ENCODE assay signal across 8 cellular contexts in the genomic region with DNA sequence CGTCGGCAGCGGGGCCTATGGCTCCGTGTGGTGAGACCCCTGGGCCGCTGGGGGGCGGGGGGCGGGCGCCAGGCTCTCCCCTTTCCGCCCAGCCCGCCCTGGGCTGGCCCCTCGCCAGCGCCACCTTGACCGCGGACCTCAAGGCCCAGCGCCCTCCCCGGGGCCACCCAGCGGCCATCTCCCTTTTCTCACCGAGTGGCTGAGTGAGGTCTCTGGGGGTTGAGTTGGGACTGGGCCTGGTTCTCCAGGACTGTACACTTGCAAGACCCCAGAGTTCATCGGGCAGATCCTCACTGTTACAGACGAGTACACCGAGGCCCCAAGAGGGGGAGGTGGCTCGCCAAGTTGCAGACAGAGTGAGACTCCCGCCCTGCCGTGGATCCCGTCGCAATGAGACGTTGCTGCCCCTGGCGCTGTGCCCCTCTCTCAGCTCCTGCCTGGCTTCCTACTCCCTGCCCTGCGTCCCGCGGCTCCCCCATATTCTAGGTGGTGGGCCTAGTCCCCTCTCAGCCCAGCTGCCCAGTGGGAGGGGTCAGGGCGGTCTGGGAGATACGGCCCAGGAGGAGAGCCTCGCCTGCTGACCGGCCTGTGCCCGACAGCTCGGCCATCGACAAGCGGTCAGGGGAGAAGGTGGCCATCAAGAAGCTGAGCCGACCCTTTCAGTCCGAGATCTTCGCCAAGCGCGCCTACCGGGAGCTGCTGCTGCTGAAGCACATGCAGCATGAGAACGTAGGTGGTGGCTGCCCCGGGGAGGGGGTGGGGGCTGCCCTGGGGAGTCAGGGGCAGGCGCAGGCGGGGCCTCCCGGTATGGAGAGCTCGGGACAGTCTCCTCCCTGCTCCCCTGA. TPM values are rescaled to one million over a fixed set of nuclear protein-coding genes. Genes with fewer than 3 reads are reported as not detected.
DNase-seq lines count a peak whose midpoint lies in the region; ATAC-seq and TF ChIP-seq lines count a peak whose summit lies in the region.

No MANE protein-coding gene starts in this region.

- H3K9me3 Mint-ChIP-seq in activated CD8-positive, alpha-beta T cell treated with anti-CD3 and anti-CD28 coated beads for 36 hours = no peaks in the 10 kb centered on the region

- peak in 1 of 4 donors; percentile 30 for TF ChIP-seq POLR2A in upper lobe of left lung (IDR thresholded peaks at IDR 0.05)

- no peak for DNase-seq in LNCaP clone FGC (ENCODE audit: low read depth)
- DNase-seq in activated CD8-positive, alpha-beta T cell treated with anti-CD3 and anti-CD28 coated beads for 36 hours = peak; percentile 90
- DNase-seq in epithelial cell of proximal tubule (ENCODE audit: low read depth) = no peak
- DNase-seq in upper lobe of left lung = peak; percentile 83 to 95
- DNase-seq in H4 (ENCODE audit: low spot score) = no peak
- DNase-seq in Ammon's horn (ENCODE audit: low spot score) = no peak

- H3K27me3 ChIP-seq in neural cell (ENCODE audit: insufficient read depth, low read depth, low read length) (peaks cover 18% of the 10 kb centered on the region), upper lobe of left lung (no peaks in the 10 kb centered on the region)

- H3K9me3 ChIP-seq in neural cell (ENCODE audit: low read length) (no peaks in the 10 kb centered on the region), upper lobe of left lung (no peaks in the 10 kb centered on the region)

- TF ChIP-seq CTCF in LNCaP clone FGC (IDR thresholded peaks at IDR 0.05; ENCODE audit: control insufficient read depth, extremely low read depth, insufficient read depth) = no peak
- TF ChIP-seq CTCF in activated CD8-positive, alpha-beta T cell treated with anti-CD3 and anti-CD28 coated beads for 36 hours (IDR thresholded peaks at IDR 0.05) = no peak
- no peak for TF ChIP-seq CTCF in epithelial cell of proximal tubule (conservative IDR thresholded peaks at IDR 0.05; ENCODE audit: low read depth, low read length)
- no peak for TF ChIP-seq CTCF in neural cell (IDR thresholded peaks at IDR 0.05; ENCODE audit: poor library complexity, severe bottlenecking)
- TF ChIP-seq CTCF in upper lobe of left lung (IDR thresholded peaks at IDR 0.05) = peak in 3 of 6 experiments; percentile 17 to 38 (median 38)

- H3K9me2 ChIP-seq in neural cell (ENCODE audit: insufficient read depth, low read length) = no peaks in the 10 kb centered on the region

- H3K27ac Mint-ChIP-seq in activated CD8-positive, alpha-beta T cell treated with anti-CD3 and anti-CD28 coated beads for 36 hours = peak overlapping the region; percentile 96

- TF ChIP-seq RAD21 in neural cell (conservative IDR thresholded peaks at IDR 0.05) = no peak

- no peaks in the 10 kb centered on the region for H3K27me3 Mint-ChIP-seq in activated CD8-positive, alpha-beta T cell treated with anti-CD3 and anti-CD28 coated beads for 36 hours

- no peak overlapping the region for H3K4me2 ChIP-seq in neural cell (ENCODE audit: low read length)

- H3K4me3 Mint-ChIP-seq in activated CD8-positive, alpha-beta T cell treated with anti-CD3 and anti-CD28 coated beads for 36 hours = peak overlapping the region; percentile 88

- no peak overlapping the region for H2AFZ ChIP-seq in neural cell (ENCODE audit: low read depth, low read length)

- H4K20me1 ChIP-seq in neural cell (ENCODE audit: insufficient read depth) = no peaks in the 10 kb centered on the region

- intact Hi-C loops in activated CD8-positive, alpha-beta T cell treated with anti-CD3 and anti-CD28 coated beads for 36 hours (cut with micrococcal nuclease) = loop anchor here (2.0 kb wide), 1 partner anchor 66 kb away; the partner anchor contains the start of gene BRPF3

- CTCF ChIA-PET in activated CD8-positive, alpha-beta T cell treated with anti-CD3 and anti-CD28 coated beads for 36 hours (lab: Charles Lee) = interaction anchor here (0.8 to 5.1 kb wide), 13 partner anchors 9 to 171 kb away, joined by 3 to 37 read pairs (median 6); partner anchors contain the start of gene MAPK14

- TF ChIP-seq EP300 in neural cell (conservative IDR thresholded peaks at IDR 0.05; ENCODE audit: poor library complexity, severe bottlenecking) (no peak), upper lobe of left lung (IDR thresholded peaks at IDR 0.05) (no peak)

- no peaks in the 10 kb centered on the region for H3K36me3 ChIP-seq in neural cell (ENCODE audit: insufficient read depth, low read length)
- peaks cover 0 to 7% (median 6%) of the 10 kb centered on the region in 4 donors for H3K36me3 ChIP-seq in upper lobe of left lung

- WGBS in upper lobe of left lung, 2 donors = 16 to 20% methylated on average over 19 to 20 of the region's 51 CpGs

- ATAC-seq in GM19035 (IDR thresholded peaks at IDR 0.05; ENCODE audit: unreplicated experiment) = peak; percentile 25
- peak; percentile 79 for ATAC-seq in activated CD8-positive, alpha-beta T cell treated with anti-CD3 and anti-CD28 coated beads for 36 hours
- ATAC-seq in upper lobe of left lung (ENCODE audit: low FRiP score in 2 of 2) = peak; percentile 52 to 79

- no peak overlapping the region for H3K9ac ChIP-seq in neural cell (ENCODE audit: low read length)

- peaks cover 29% of the 10 kb centered on the region for H3K36me3 Mint-ChIP-seq in activated CD8-positive, alpha-beta T cell treated with anti-CD3 and anti-CD28 coated beads for 36 hours (ENCODE audit: low read depth)

- H3K27ac ChIP-seq in neural cell (ENCODE audit: low read length) (no peak overlapping the region), upper lobe of left lung (peak overlapping the region; percentile 85 to 96 (median 86))

- peaks cover 58% of the 10 kb centered on the region for H3K4me1 Mint-ChIP-seq in activated CD8-positive, alpha-beta T cell treated with anti-CD3 and anti-CD28 coated beads for 36 hours (ENCODE audit: low read depth)

- peak overlapping the region; percentile 46 for H3K4me3 ChIP-seq in LNCaP clone FGC (ENCODE audit: low read depth, low read length)
- H3K4me3 ChIP-seq in epithelial cell of proximal tubule (ENCODE audit: low read depth, low read length) = peak overlapping the region; percentile 68
- peak overlapping the region; percentile 42 for H3K4me3 ChIP-seq in neural cell (ENCODE audit: low read length)
- H3K4me3 ChIP-seq in upper lobe of left lung = peak overlapping the region; percentile 3 to 61 (median 55)

- no peaks in the 10 kb centered on the region for H3F3A ChIP-seq in neural cell (ENCODE audit: insufficient read depth, low read length, poor library complexity, severe bottlenecking)

- H3K4me1 ChIP-seq in upper lobe of left lung = peaks cover 39 to 64% (median 56%) of the 10 kb centered on the region in 4 donors

- POLR2A ChIA-PET in activated CD8-positive, alpha-beta T cell treated with anti-CD3 and anti-CD28 coated beads for 36 hours (lab: Charles Lee) = interaction anchor here (0.7 to 5.0 kb wide), 24 partner anchors 9 to 470 kb away, joined by 3 to 42 read pairs (median 5); partner anchors contain the start of genes BRPF3 and MAPK14

- H3K79me2 ChIP-seq in neural cell (replicated peaks; ENCODE audit: insufficient read depth, low read length) = no peaks in the 10 kb centered on the region

TF ChIP-seq in neural cell, 6 proteins besides CTCF, POLR2A, EP300 and RAD21:
- TF ChIP-seq SMC3 (conservative IDR thresholded peaks at IDR 0.05; ENCODE audit: poor library complexity) = no peak
- TF ChIP-seq EZH2 (IDR thresholded peaks at IDR 0.05; ENCODE audit: borderline replicate concordance, insufficient read depth, low read length, poor library complexity, severe bottlenecking) = no peak
- no peak for TF ChIP-seq MXI1 (conservative IDR thresholded peaks at IDR 0.05; ENCODE audit: poor library complexity, severe bottlenecking)
- TF ChIP-seq POLR2AphosphoS5 (IDR thresholded peaks at IDR 0.05) = no peak
- no peak for TF ChIP-seq TAF1 (IDR thresholded peaks at IDR 0.05; ENCODE audit: low read depth)
- no peak for TF ChIP-seq REST (IDR thresholded peaks at IDR 0.05; ENCODE audit: borderline replicate concordance)

RNA-seq across cellular contexts. Expression of gene MAPK13, which starts 0.6 kb away (rescaled TPM):
- total RNA-seq in activated CD8-positive, alpha-beta T cell treated with anti-CD3 and anti-CD28 coated beads for 36 hours = 10 to 100 TPM; 60.4 to 60.9 TPM
- total RNA-seq in epithelial cell of proximal tubule (33.8 and 44.6 TPM in 2 replicates), upper lobe of left lung (10 to 100 TPM; 56.7 to 90.1 (median 80.1) TPM)
- 1.4 and 1.8 TPM in 2 replicates for polyA plus RNA-seq in neural cell
- 1.7 TPM in 2 replicates for polyA minus RNA-seq in neural cell
- total RNA-seq in H4 (2014; rRNA removed; shearing (Covaris generic)) = not detected in 2 replicates

Comparison
In these comparisons a context has a peak if more than half of its experiments do, and no peak if none do; other contexts are left out.
1. ATAC-seq: peak in every context shown above with its lines; median percentile 79 in activated CD8-positive, alpha-beta T cell treated with anti-CD3 and anti-CD28 coated beads for 36 hours; 66 in upper lobe of left lung; 25 in GM19035.
2. DNase-seq: peak in activated CD8-positive, alpha-beta T cell treated with anti-CD3 and anti-CD28 coated beads for 36 hours (single experiment) and upper lobe of left lung (2 of 2); none in LNCaP clone FGC (single experiment), epithelial cell of proximal tubule (single experiment), H4 (single experiment) and Ammon's horn (single experiment).
3. RNA of gene MAPK13, which starts 0.6 kb away (total RNA-seq): 56.7 to 90.1 TPM in upper lobe of left lung, 60.4 to 60.9 TPM in activated CD8-positive, alpha-beta T cell treated with anti-CD3 and anti-CD28 coated beads for 36 hours and 33.8 to 44.6 TPM in epithelial cell of proximal tubule; not detected in H4; every median in the first group is over 10 times any median in the second.
4. Peak in every context shown above with its lines, with median percentiles within 50 percentile points of each other: H3K4me3 ChIP-seq.